25 cellular contexts compared by ENCODE assay signal in genomic region chr3:50230833-50231125, GRCh38. TPM values are rescaled to one million over a fixed set of nuclear protein-coding genes. Genes with fewer than 3 reads are reported as not detected.
DNase-seq lines count a peak whose midpoint lies in the region; ATAC-seq and TF ChIP-seq lines count a peak whose summit lies in the region.
"Had no signal": no experiment of that assay in that cellular context is flagged by ENCODE, and none has a peak within 500 bp of the region (broad histone marks: within the 10 kb centered on the region; RNA-seq: fewer than 3 reads in every experiment).

No MANE protein-coding gene starts in this region.

- peak overlapping the region; percentile 51 to 78 for H3K4me3 Mint-ChIP-seq in CD14-positive monocyte
- H3K4me3 Mint-ChIP-seq: CD8-positive, alpha-beta T cell; endodermal cell; T-cell had no signal

- 91 to 93% methylated on average over 3 of the region's 3 CpGs for whole genome bisulfite sequencing in esophagus squamous epithelium, 2 donors

- H3K4me1 Mint-ChIP-seq in CD14-positive monocyte: peaks cover 89% of the 10 kb centered on the region

- peaks cover 7 to 12% (median 9%) of the 10 kb centered on the region in 3 donors for H3K27me3 Mint-ChIP-seq in CD14-positive monocyte (ENCODE audit: low read depth in 3 of 3)
- H3K27me3 Mint-ChIP-seq: T-cell had no signal

- ATAC-seq in GM19328 (IDR thresholded peaks at IDR 0.05; ENCODE audit: unreplicated experiment): no peak
- ATAC-seq: CD8-positive, alpha-beta T cell; Right ventricle myocardium inferior; T-cell had no signal

- H3K4me3 ChIP-seq in OCI-LY3 (ENCODE audit: low read length): peak overlapping the region; percentile 0; the same call in 1 of the 2 replicates
- no peak overlapping the region for H3K4me3 ChIP-seq in esophagus squamous epithelium
- H3K4me3 ChIP-seq in osteoblast (ENCODE audit: insufficient read depth, low read length): no peak overlapping the region
- H3K4me3 ChIP-seq: hepatocyte had no signal

- peak overlapping the region; percentile 81 to 95 (median 93) for H3K27ac Mint-ChIP-seq in CD14-positive monocyte
- H3K27ac Mint-ChIP-seq: CD8-positive, alpha-beta T cell; endodermal cell; T-cell had no signal

- no peak overlapping the region for H2AFZ ChIP-seq in OCI-LY3 (ENCODE audit: low read depth, low read length)
- no peak overlapping the region for H2AFZ ChIP-seq in osteoblast (ENCODE audit: low read length)
- H2AFZ ChIP-seq: hepatocyte had no signal

- DNase-seq in CD14-positive monocyte (ENCODE audit: low spot score) (no peak), esophagus squamous epithelium (lab: John Stamatoyannopoulos, UW) (no peak), osteoblast (ENCODE audit: insufficient read length, low spot score, missing footprints) (peak; percentile 77), NOMO-1 treated with dmso at 0.1 percent for 144 hours (lab: John Stamatoyannopoulos, UW; ENCODE audit: unreplicated experiment) (no peak), cortex of kidney (lab: John Stamatoyannopoulos, UW) (no peak), SK-N-DZ (ENCODE audit: low spot score) (no peak)
- DNase-seq: ACHN; activated gamma-delta T cell; aorta; CD8-positive, alpha-beta T cell; cerebellar nuclear complex; endodermal cell; NCI-H1105 treated with DMSO at 0.1 percent for 48 hours; NCI-H2107; NCI-H510A; posterior cingulate gyrus; stimulated activated CD4-positive, alpha-beta T cell treated with anti-CD3 and anti-CD28 coated beads, Interleukin-2, amount 100 ng/mL, for 48 hours; T-cell had no signal

- H3K4me1 ChIP-seq in OCI-LY3 (ENCODE audit: low read length): peaks cover 25% of the 10 kb centered on the region
- H3K4me1 ChIP-seq in esophagus squamous epithelium: peaks cover 24 to 64% (median 38%) of the 10 kb centered on the region in 3 donors
- H3K4me1 ChIP-seq in osteoblast (ENCODE audit: insufficient read depth, low read length): peaks cover 21% of the 10 kb centered on the region

- intact Hi-C loops in CD14-positive monocyte (cut with micrococcal nuclease): loop anchor here in 1 of 2 donors (1.0 kb wide), 1 partner anchor 14 kb away; no protein-coding TSS in a partner anchor
- intact Hi-C loops in esophagus squamous epithelium (cut with DNase I): no loop called here

- H3K9ac ChIP-seq in OCI-LY3 (ENCODE audit: low read length): peak overlapping the region; percentile 0; the same call in 1 of the 2 replicates

- peaks cover 0 to 2% (median 0%) of the 10 kb centered on the region in 7 donors for H3K9me3 Mint-ChIP-seq in CD14-positive monocyte
- H3K9me3 Mint-ChIP-seq: CD8-positive, alpha-beta T cell; endodermal cell; T-cell had no signal

- no peak overlapping the region for H3K27ac ChIP-seq in OCI-LY3 (ENCODE audit: low read length)
- peak overlapping the region in 3 of 4 donors; percentile 59 to 94 (median 86) for H3K27ac ChIP-seq in esophagus squamous epithelium
- H3K27ac ChIP-seq in osteoblast (ENCODE audit: low read depth, low read length): no peak overlapping the region
- H3K27ac ChIP-seq: hepatocyte had no signal

- H4K20me1 ChIP-seq in OCI-LY3 (ENCODE audit: insufficient read depth, low read length): no peaks in the 10 kb centered on the region
- H4K20me1 ChIP-seq in osteoblast (ENCODE audit: insufficient read depth, low read length): no peaks in the 10 kb centered on the region

- H3K27me3 ChIP-seq in OCI-LY3 (ENCODE audit: low read depth, low read length): no peaks in the 10 kb centered on the region
- H3K27me3 ChIP-seq in esophagus squamous epithelium: no peaks in the 10 kb centered on the region
- no peaks in the 10 kb centered on the region for H3K27me3 ChIP-seq in osteoblast (ENCODE audit: insufficient read depth, low read length)
- H3K27me3 ChIP-seq: hepatocyte had no signal

- peaks cover 11% of the 10 kb centered on the region; the same call in 1 of the 2 replicates for H3K79me2 ChIP-seq in OCI-LY3 (ENCODE audit: low read length)
- H3K79me2 ChIP-seq in osteoblast (ENCODE audit: insufficient read depth, low read length): no peaks in the 10 kb centered on the region
- H3K79me2 ChIP-seq: hepatocyte had no signal

- H3K36me3 Mint-ChIP-seq in CD14-positive monocyte: no peaks in the 10 kb centered on the region
- H3K36me3 Mint-ChIP-seq: T-cell had no signal

- H3K9me3 ChIP-seq in OCI-LY3 (ENCODE audit: insufficient read depth, low read length) (no peaks in the 10 kb centered on the region), esophagus squamous epithelium (no peaks in the 10 kb centered on the region), osteoblast (ENCODE audit: low read depth, low read length) (no peaks in the 10 kb centered on the region)

- no peak for TF ChIP-seq POLR2A in esophagus squamous epithelium (IDR thresholded peaks at IDR 0.05)

- H3K36me3 ChIP-seq in OCI-LY3 (replicated peaks; ENCODE audit: low read depth, low read length) (no peaks in the 10 kb centered on the region), esophagus squamous epithelium (no peaks in the 10 kb centered on the region), osteoblast (ENCODE audit: insufficient read depth, low read length) (no peaks in the 10 kb centered on the region)

- H3K4me2 ChIP-seq in OCI-LY3 (ENCODE audit: low read length) (peak overlapping the region; percentile 27), osteoblast (ENCODE audit: insufficient read depth, low read length) (no peak overlapping the region)
- H3K4me2 ChIP-seq: hepatocyte had no signal

- TF ChIP-seq CTCF in CD14-positive monocyte (IDR thresholded peaks at IDR 0.05) (no peak), OCI-LY3 (IDR thresholded peaks at IDR 0.05; ENCODE audit: low read depth, low read length) (no peak), esophagus squamous epithelium (IDR thresholded peaks at IDR 0.05) (no peak), osteoblast (IDR thresholded peaks at IDR 0.05; ENCODE audit: extremely low read depth, low read depth, low read length) (no peak)

RNA-seq across cellular contexts. Expression of gene GNAI2, which starts 5.2 kb away (rescaled TPM):
- 1,000 to 10,000 TPM in 1 of 2 donors, 100 to 1,000 TPM in 1; 914 to 1,165 TPM for polyA plus RNA-seq in CD14-positive monocyte
- total RNA-seq in esophagus squamous epithelium (100 to 1,000 TPM in 2 of 4 donors, 10 to 100 TPM in 2; 39.8 to 122 (median 76.5) TPM), osteoblast (223 and 248 TPM in 2 replicates)
- 52.3 and 58.3 TPM in 2 replicates for polyA plus RNA-seq in SK-N-DZ (2014; cell fraction: cytosol; rRNA removed)
- 39.3 and 43.2 TPM in 2 replicates for polyA plus RNA-seq in SK-N-DZ (2014; cell fraction: nucleus; rRNA removed)

RNA-seq across cellular contexts. Expression of gene SLC38A3, which starts 25.7 kb away (rescaled TPM):
- polyA plus RNA-seq in CD14-positive monocyte: not detected
- not detected for total RNA-seq in esophagus squamous epithelium
- total RNA-seq in osteoblast: 0.29 and 0.36 TPM in 2 replicates
- 0.03 and 0.39 TPM in 2 replicates for polyA plus RNA-seq in SK-N-DZ (2014; cell fraction: cytosol; rRNA removed)
- 0.22 and 1.5 TPM in 2 replicates for polyA plus RNA-seq in SK-N-DZ (2014; cell fraction: nucleus; rRNA removed)
- total RNA-seq: Daoy, HT1080 had no signal

RNA-seq across cellular contexts. Expression of gene SEMA3B, which starts 38.2 kb away (rescaled TPM):
- not detected for polyA plus RNA-seq in CD14-positive monocyte
- total RNA-seq in esophagus squamous epithelium: 1 to 10 TPM in 3 of 4 donors, under 1 TPM in 1; 0.70 to 8.2 (median 2.4) TPM
- total RNA-seq in osteoblast: 5.9 and 10.1 TPM in 2 replicates
- polyA plus RNA-seq in SK-N-DZ (2014; cell fraction: cytosol; rRNA removed): 0.92 and 2.3 TPM in 2 replicates
- polyA plus RNA-seq in SK-N-DZ (2014; cell fraction: nucleus; rRNA removed): 10.7 and 12.1 TPM in 2 replicates

RNA-seq across cellular contexts. Expression of gene GNAT1, which starts 39.4 kb away (rescaled TPM):
- polyA plus RNA-seq in CD14-positive monocyte: not detected
- total RNA-seq in esophagus squamous epithelium: not detected
- total RNA-seq in osteoblast: not detected in 2 replicates
- 0.20 TPM in 1 of 2 replicates, not detected in the other for polyA plus RNA-seq in SK-N-DZ (2014; cell fraction: cytosol; rRNA removed)
- not detected in 2 replicates for polyA plus RNA-seq in SK-N-DZ (2014; cell fraction: nucleus; rRNA removed)
- total RNA-seq: aorta, Daoy, hepatocyte, HT1080, Right ventricle myocardium inferior, skeletal muscle tissue had no signal
- polyA plus RNA-seq: aorta, hepatocyte had no signal

RNA-seq across cellular contexts. Expression of gene LSMEM2, which starts 48.1 kb away (rescaled TPM):
- polyA plus RNA-seq in CD14-positive monocyte: not detected
- not detected for total RNA-seq in esophagus squamous epithelium
- not detected in 2 replicates for total RNA-seq in osteoblast
- polyA plus RNA-seq in SK-N-DZ (2014; cell fraction: cytosol; rRNA removed): 0.09 TPM in 1 of 2 replicates, not detected in the other
- polyA plus RNA-seq in SK-N-DZ (2014; cell fraction: nucleus; rRNA removed): not detected in 2 replicates
- total RNA-seq: CD8-positive, alpha-beta T cell; Daoy; endodermal cell; hepatocyte; HT1080; T-cell had no signal
- polyA plus RNA-seq: hepatocyte had no signal

Comparison
In these comparisons a context has a peak if more than half of its experiments do, and no peak if none do; other contexts are left out.
1. H3K27ac ChIP-seq: peak in esophagus squamous epithelium (3 of 4); none in OCI-LY3 (single experiment) and osteoblast (single experiment).